26 cellular contexts compared by ENCODE assay signal in the genomic region with DNA sequence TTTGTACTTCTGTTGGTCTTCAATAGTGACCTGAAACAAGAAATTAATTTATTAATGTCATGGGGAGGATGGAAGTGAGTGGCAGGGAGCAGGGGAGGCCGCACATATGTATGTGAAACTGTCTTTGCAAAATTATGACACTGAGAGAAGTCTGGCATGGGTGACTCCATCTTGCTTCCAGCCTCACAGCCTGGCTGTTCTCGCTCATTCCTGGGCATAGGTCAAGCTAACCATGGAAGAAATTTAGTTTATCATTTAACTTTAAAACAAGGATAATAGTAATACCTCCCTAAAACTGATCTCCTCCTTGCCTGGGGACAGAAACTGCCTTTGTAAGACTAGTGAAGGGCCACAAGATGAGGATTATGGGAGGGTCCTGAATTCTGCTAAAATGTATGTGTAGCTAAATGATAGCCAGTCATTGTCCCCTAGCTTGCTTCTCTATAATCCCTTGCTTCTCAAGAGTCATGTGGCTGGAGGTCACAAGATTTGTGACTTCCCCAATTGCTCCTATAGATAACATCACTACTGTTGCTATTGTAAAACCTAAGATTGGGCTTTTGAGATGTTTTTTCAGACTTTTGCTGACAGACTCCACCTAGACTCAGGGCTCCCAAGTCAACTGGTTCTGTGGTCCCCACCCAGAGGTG.
"Had no signal": no experiment of that assay in that cellular context is flagged by ENCODE, and none has a peak within 500 bp of the region (broad histone marks: within the 10 kb centered on the region; RNA-seq: fewer than 3 reads in every experiment).

No MANE protein-coding gene starts in this region.

- H2AFZ ChIP-seq: PC-9 had no signal

- H3K4me3 ChIP-seq: breast epithelium, colonic mucosa, PC-9 had no signal

- H3K4me2 ChIP-seq: PC-9 had no signal

- DNase-seq: activated CD4-positive, alpha-beta memory T cell treated with anti-CD3 and anti-CD28 coated beads for 36 hours; activated CD4-positive, alpha-beta T cell treated with anti-CD3 and anti-CD28 coated beads, Interleukin-2, amount 10 ng/mL, durations not matched to agents 7 days and 5 days; activated CD4-positive, CD25-positive, alpha-beta regulatory T cell treated with anti-CD3 and anti-CD28 coated beads, Interleukin-2, amount 50 U/mL, for 72 hours; activated gamma-delta T cell treated with Interleukin-2 at 50 U/mL for 16 hours; activated naive CD4-positive, alpha-beta T cell treated with anti-CD3 and anti-CD28 coated beads, Interleukin-2, amount 50 U/mL, for 16 hours; activated T-cell treated with anti-CD3 and anti-CD28 coated beads for 4 hours; activated T-cell treated with anti-CD3 and anti-CD28 coated beads, Interleukin-2, amount 50 U/mL, for 48 hours; aorta; caudate nucleus; colonic mucosa; Karpas-422; MM.1S; NCI-H1105; NCI-H1436; NCI-H1694 treated with DMSO at 0.1 percent for 48 hours; NCI-H2029 treated with DMSO at 0.1 percent for 48 hours; NCI-H345; NCI-H510A; NCI-H526 treated with DMSO at 0.1 percent for 48 hours; NCI-H82; PC-9; SIG-M5; T-helper 17 cell; T-helper 9 cell had no signal

- H3K27me3 ChIP-seq: breast epithelium, colonic mucosa had no signal

- H3K27ac ChIP-seq: breast epithelium, colonic mucosa, PC-9 had no signal

- ATAC-seq: T-helper 17 cell, WTC11 had no signal

- H3K36me3 ChIP-seq: breast epithelium, colonic mucosa had no signal

- H3K4me1 ChIP-seq: breast epithelium, colonic mucosa had no signal

- H3K9me3 ChIP-seq: colonic mucosa had no signal
